In the genomic region with DNA sequence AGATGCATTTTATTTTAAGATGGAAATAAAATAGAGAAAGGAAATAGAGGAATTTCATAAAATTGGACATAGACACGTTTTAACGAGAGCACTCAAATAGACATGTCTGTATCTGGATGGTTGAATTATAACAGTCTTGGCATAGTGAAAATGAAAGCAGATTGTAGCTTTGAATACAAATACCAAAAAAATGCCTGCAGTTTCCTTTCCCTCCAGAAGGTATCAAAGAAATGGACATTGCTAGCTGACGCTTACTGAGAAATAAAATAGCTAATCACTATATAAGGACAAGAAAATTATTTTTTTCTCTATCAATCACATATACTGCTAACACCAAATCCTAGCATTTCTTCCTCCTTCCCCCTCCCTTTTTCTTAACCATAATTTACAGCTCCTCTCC, we compare ENCODE assay signal across 8 cellular contexts. TPM values are rescaled to one million over a fixed set of nuclear protein-coding genes. Genes with fewer than 3 reads are reported as not detected.
A peak's percentile ranks its signal among the peaks of the same experiment; 100 is the strongest.
DNase-seq lines count a peak whose midpoint lies in the region; ATAC-seq lines count a peak whose summit lies in the region.

No MANE protein-coding gene starts in this region.

- H3K27ac ChIP-seq in muscle layer of duodenum (ENCODE audit: low read length), result peak overlapping the region; percentile 76

- no peak for DNase-seq in activated T-cell treated with anti-CD3 and anti-CD28 coated beads, Interleukin-2, amount 50 U/mL, for 24 hours
- DNase-seq in activated T-cell treated with anti-CD3 and anti-CD28 coated beads for 4 hours (no peak), SHP77 treated with DMSO at 0.1 percent for 48 hours (lab: John Stamatoyannopoulos, UW) (no peak), mucosa of gallbladder (ENCODE audit: low spot score) (no peak), mesenteric fat pad (ENCODE audit: low spot score) (no peak)
- DNase-seq in activated T-helper 1 cell treated with anti-CD3 and anti-CD28 coated beads, Interleukin-12 subunit alpha, Interleukin-12 subunit beta, Interleukin-2, Interleukin-4 antibody, amounts not matched to agents 30 ng/mL and 10 ng/mL and 1 ng/mL, durations not matched to agents 14 hours and 24 hours and 36 hours (ENCODE audit: low spot score), result no peak

- peaks cover 55% of the 10 kb centered on the region for H3K4me1 Mint-ChIP-seq in activated T-cell treated with anti-CD3 and anti-CD28 coated beads, Interleukin-2, amount 50 U/mL, for 24 hours (ENCODE audit: low read depth)
- peaks cover 42% of the 10 kb centered on the region for H3K4me1 Mint-ChIP-seq in activated T-helper 1 cell treated with anti-CD3 and anti-CD28 coated beads, Interleukin-12 subunit alpha, Interleukin-12 subunit beta, Interleukin-2, Interleukin-4 antibody, amounts not matched to agents 30 ng/mL and 10 ng/mL and 1 ng/mL, durations not matched to agents 14 hours and 24 hours and 36 hours (ENCODE audit: low read depth)

- intact Hi-C loops in activated T-helper 1 cell treated with anti-CD3 and anti-CD28 coated beads, Interleukin-12 subunit alpha, Interleukin-12 subunit beta, Interleukin-2, Interleukin-4 antibody, amounts not matched to agents 30 ng/mL and 10 ng/mL and 1 ng/mL, durations not matched to agents 14 hours and 24 hours and 36 hours (cut with micrococcal nuclease), result loop anchor here (1.0 to 5.0 kb wide), 4 partner anchors 12 to 328 kb away; partner anchors contain the start of gene MAPRE2

- no peaks in the 10 kb centered on the region for H3K9me3 ChIP-seq in muscle layer of duodenum (ENCODE audit: control insufficient read depth in 1 of 2, low read length in 2 of 2)

- peak; percentile 84 for ATAC-seq in HG02943 (IDR thresholded peaks at IDR 0.05; ENCODE audit: low read depth, unreplicated experiment)

- H3K27me3 Mint-ChIP-seq in activated T-cell treated with anti-CD3 and anti-CD28 coated beads, Interleukin-2, amount 50 U/mL, for 24 hours, result no peaks in the 10 kb centered on the region
- H3K27me3 Mint-ChIP-seq in activated T-helper 1 cell treated with anti-CD3 and anti-CD28 coated beads, Interleukin-12 subunit alpha, Interleukin-12 subunit beta, Interleukin-2, Interleukin-4 antibody, amounts not matched to agents 30 ng/mL and 10 ng/mL and 1 ng/mL, durations not matched to agents 14 hours and 24 hours and 36 hours (ENCODE audit: insufficient read depth), result no peaks in the 10 kb centered on the region

- H3K9me3 Mint-ChIP-seq in activated T-cell treated with anti-CD3 and anti-CD28 coated beads, Interleukin-2, amount 50 U/mL, for 24 hours, result no peaks in the 10 kb centered on the region
- peaks cover 6% of the 10 kb centered on the region for H3K9me3 Mint-ChIP-seq in activated T-helper 1 cell treated with anti-CD3 and anti-CD28 coated beads, Interleukin-12 subunit alpha, Interleukin-12 subunit beta, Interleukin-2, Interleukin-4 antibody, amounts not matched to agents 30 ng/mL and 10 ng/mL and 1 ng/mL, durations not matched to agents 14 hours and 24 hours and 36 hours

- H3K36me3 ChIP-seq in muscle layer of duodenum (ENCODE audit: control insufficient read depth in 1 of 2, insufficient read depth in 2 of 2, low read length in 2 of 2), result no peaks in the 10 kb centered on the region

- H3K4me1 ChIP-seq in muscle layer of duodenum (ENCODE audit: control insufficient read depth in 1 of 2, insufficient read depth in 2 of 2, low read length in 2 of 2), result peaks cover 12 to 14% of the 10 kb centered on the region in 2 donors

- H3K36me3 Mint-ChIP-seq in activated T-cell treated with anti-CD3 and anti-CD28 coated beads, Interleukin-2, amount 50 U/mL, for 24 hours (ENCODE audit: low read depth), result no peaks in the 10 kb centered on the region
- H3K36me3 Mint-ChIP-seq in activated T-helper 1 cell treated with anti-CD3 and anti-CD28 coated beads, Interleukin-12 subunit alpha, Interleukin-12 subunit beta, Interleukin-2, Interleukin-4 antibody, amounts not matched to agents 30 ng/mL and 10 ng/mL and 1 ng/mL, durations not matched to agents 14 hours and 24 hours and 36 hours (ENCODE audit: low read depth), result peaks cover 8% of the 10 kb centered on the region

- peak overlapping the region; percentile 96 for H3K27ac Mint-ChIP-seq in activated T-cell treated with anti-CD3 and anti-CD28 coated beads, Interleukin-2, amount 50 U/mL, for 24 hours
- peak overlapping the region; percentile 95 for H3K27ac Mint-ChIP-seq in activated T-helper 1 cell treated with anti-CD3 and anti-CD28 coated beads, Interleukin-12 subunit alpha, Interleukin-12 subunit beta, Interleukin-2, Interleukin-4 antibody, amounts not matched to agents 30 ng/mL and 10 ng/mL and 1 ng/mL, durations not matched to agents 14 hours and 24 hours and 36 hours

- peak overlapping the region; percentile 73 for H3K4me3 Mint-ChIP-seq in activated T-cell treated with anti-CD3 and anti-CD28 coated beads, Interleukin-2, amount 50 U/mL, for 24 hours
- H3K4me3 Mint-ChIP-seq in activated T-helper 1 cell treated with anti-CD3 and anti-CD28 coated beads, Interleukin-12 subunit alpha, Interleukin-12 subunit beta, Interleukin-2, Interleukin-4 antibody, amounts not matched to agents 30 ng/mL and 10 ng/mL and 1 ng/mL, durations not matched to agents 14 hours and 24 hours and 36 hours, result peak overlapping the region; percentile 77

- peak overlapping the region; percentile 19 to 62 for H3K4me3 ChIP-seq in muscle layer of duodenum (ENCODE audit: low read depth in 1 of 2, low read length in 2 of 2)

- no peaks in the 10 kb centered on the region for H3K27me3 ChIP-seq in muscle layer of duodenum (ENCODE audit: low read depth, low read length)

RNA-seq across cellular contexts. Expression of gene MAPRE2, which starts 11.4 kb away (rescaled TPM):
- 50.7 TPM in 2 replicates for total RNA-seq in activated T-helper 1 cell treated with anti-CD3 and anti-CD28 coated beads, Interleukin-12 subunit alpha, Interleukin-12 subunit beta, Interleukin-2, Interleukin-4 antibody, amounts not matched to agents 30 ng/mL and 10 ng/mL and 1 ng/mL, durations not matched to agents 14 hours and 24 hours and 36 hours
- total RNA-seq in mucosa of gallbladder (75.8 TPM), mesenteric fat pad (23.6 TPM)
